ENCODE assay signal across 21 cellular contexts in the genomic region with DNA sequence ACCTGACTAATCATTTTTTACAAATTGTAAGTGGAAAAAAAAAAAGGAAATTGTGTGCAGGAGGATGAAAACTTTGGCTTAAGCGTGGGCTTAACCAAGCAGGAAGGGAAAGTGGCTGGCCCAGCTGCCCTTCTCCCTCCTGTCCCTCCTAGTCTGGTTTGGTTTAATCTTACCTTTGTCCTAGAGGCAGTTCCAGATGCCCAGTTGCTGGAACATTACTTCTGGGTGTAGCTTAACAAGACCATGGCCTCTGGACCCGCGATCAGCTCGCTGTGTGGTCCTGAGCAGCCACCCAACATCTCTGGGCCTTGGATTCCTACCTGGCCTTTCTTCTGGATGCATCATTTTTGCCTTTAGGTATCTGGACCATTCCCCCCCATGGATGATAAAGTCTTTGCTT. TPM values are rescaled to one million over a fixed set of nuclear protein-coding genes. Genes with fewer than 3 reads are reported as not detected.
DNase-seq lines count a peak whose midpoint lies in the region; ATAC-seq, FAIRE-seq and TF ChIP-seq lines count a peak whose summit lies in the region.
"Had no signal": no experiment of that assay in that cellular context is flagged by ENCODE, and none has a peak within 500 bp of the region (broad histone marks: within the 10 kb centered on the region; RNA-seq: fewer than 3 reads in every experiment).

No MANE protein-coding gene starts in this region.

- H3F3A ChIP-seq in MM.1S (ENCODE audit: insufficient read depth, low read length), result no peaks in the 10 kb centered on the region

- H3K27me3 ChIP-seq in Peyer's patch, result no peaks in the 10 kb centered on the region
- no peaks in the 10 kb centered on the region for H3K27me3 ChIP-seq in MM.1S (replicated peaks; ENCODE audit: insufficient read depth, low read length)

- no peak for TF ChIP-seq CTCF in GM13977 (IDR thresholded peaks at IDR 0.05; ENCODE audit: extremely low read depth, insufficient read depth, missing control alignments)
- TF ChIP-seq CTCF in Peyer's patch (IDR thresholded peaks at IDR 0.05), result no peak
- TF ChIP-seq CTCF in MM.1S (IDR thresholded peaks at IDR 0.05; ENCODE audit: low read length), result no peak

- no peaks in the 10 kb centered on the region for H3K36me3 ChIP-seq in Peyer's patch
- H3K36me3 ChIP-seq in MM.1S (replicated peaks; ENCODE audit: insufficient read depth, low read length), result no peaks in the 10 kb centered on the region

- H3K4me3 ChIP-seq in Peyer's patch (no peak overlapping the region), MM.1S (ENCODE audit: low read length) (no peak overlapping the region)

- H3K9ac ChIP-seq in MM.1S (ENCODE audit: low read length), result no peak overlapping the region

- H3K27ac ChIP-seq in Peyer's patch, result peak overlapping the region in 3 of 4 donors; percentile 65 to 79 (median 72)
- H3K27ac ChIP-seq in MM.1S (ENCODE audit: low read length), result no peak overlapping the region

- no peak for FAIRE-seq in HTR-8/SVneo (lab: Jason Lieb, UNC)
- FAIRE-seq: G401.6, H54 had no signal

- no peak overlapping the region for H3K4me2 ChIP-seq in MM.1S (ENCODE audit: low read depth, low read length)

- peak; percentile 10 for DNase-seq in GM13977 (ENCODE audit: low spot score)
- DNase-seq in Peyer's patch, result peak in 1 of 3 donors; percentile 71
- peak; percentile 67 to 80 for DNase-seq in left colon
- peak; percentile 77 for DNase-seq in posterior vena cava (ENCODE audit: low spot score)
- DNase-seq in hypothalamus (lab: John Stamatoyannopoulos, UW), result no peak
- no peak for DNase-seq in MM.1S
- no peak for DNase-seq in HTR-8/SVneo (ENCODE audit: insufficient read length, low spot score)
- DNase-seq: CD8-positive, alpha-beta T cell; KG1; NCI-H1105; NCI-H1694; NCI-H2081; NCI-H2171; NCI-H524 treated with DMSO at 0.1 percent for 48 hours; NCI-H82; OCI-M1; Right ventricle myocardium superior; SW 1271 had no signal

- no peaks in the 10 kb centered on the region for H4K20me1 ChIP-seq in MM.1S (ENCODE audit: insufficient read depth, low read length)

- no peaks in the 10 kb centered on the region for H3K9me2 ChIP-seq in MM.1S (replicated peaks; ENCODE audit: insufficient read depth, low read length)

- intact Hi-C loops in left colon (cut with DNase I, micrococcal nuclease) (no loop called here), posterior vena cava (cut with DNase I) (no loop called here)

- in situ Hi-C loops in GM13977 (cut with MboI; ENCODE audit: low pct_unique_long_range_greater_than_20kb, low sequenced_read_pairs, unreplicated experiment), result no loop called here

- H3K4me1 ChIP-seq in Peyer's patch, result peaks cover 0 to 34% (median 0%) of the 10 kb centered on the region in 4 donors
- no peaks in the 10 kb centered on the region for H3K4me1 ChIP-seq in MM.1S (ENCODE audit: low read length)

- ATAC-seq in left colon, result peak; percentile 73
- no peak for ATAC-seq in GM19035 (IDR thresholded peaks at IDR 0.05; ENCODE audit: unreplicated experiment)
- ATAC-seq: CD8-positive, alpha-beta T cell had no signal

- TF ChIP-seq POLR2A in Peyer's patch (IDR thresholded peaks at IDR 0.05), result no peak

- H3K79me2 ChIP-seq in MM.1S (ENCODE audit: low read length), result no peaks in the 10 kb centered on the region

- H3K9me3 ChIP-seq in Peyer's patch (no peaks in the 10 kb centered on the region), MM.1S (replicated peaks; ENCODE audit: insufficient read depth, low read length) (no peaks in the 10 kb centered on the region)

- H2AFZ ChIP-seq in MM.1S (ENCODE audit: low read length), result no peak overlapping the region

RNA-seq across cellular contexts. Expression of a gene that starts 15.5 kb away (rescaled TPM):
- total RNA-seq in Peyer's patch (10 to 100 TPM; 19.4 to 30.5 (median 24.5) TPM), left colon (10 to 100 TPM; 62.3 to 63.6 TPM), posterior vena cava (1 to 10 TPM in 1 of 2 donors, under 1 TPM in 1; 0.29 to 1.2 TPM)
- total RNA-seq: CD8-positive, alpha-beta T cell had no signal

Comparison
In these comparisons a context has a peak if more than half of its experiments do, and no peak if none do; other contexts are left out.
1. DNase-seq: peak in GM13977 (single experiment), left colon (2 of 2) and posterior vena cava (single experiment); none in hypothalamus (0 of 51), MM.1S (single experiment) and HTR-8/SVneo (single experiment).
2. RNA of a gene that starts 15.5 kb away (total RNA-seq): 62.3 to 63.6 TPM in left colon and 19.4 to 30.5 TPM in Peyer's patch; 0.29 to 1.2 TPM in posterior vena cava; every median in the first group is over 4 times any median in the second.